1 cellular context compared by ENCODE assay signal in the genomic region with DNA sequence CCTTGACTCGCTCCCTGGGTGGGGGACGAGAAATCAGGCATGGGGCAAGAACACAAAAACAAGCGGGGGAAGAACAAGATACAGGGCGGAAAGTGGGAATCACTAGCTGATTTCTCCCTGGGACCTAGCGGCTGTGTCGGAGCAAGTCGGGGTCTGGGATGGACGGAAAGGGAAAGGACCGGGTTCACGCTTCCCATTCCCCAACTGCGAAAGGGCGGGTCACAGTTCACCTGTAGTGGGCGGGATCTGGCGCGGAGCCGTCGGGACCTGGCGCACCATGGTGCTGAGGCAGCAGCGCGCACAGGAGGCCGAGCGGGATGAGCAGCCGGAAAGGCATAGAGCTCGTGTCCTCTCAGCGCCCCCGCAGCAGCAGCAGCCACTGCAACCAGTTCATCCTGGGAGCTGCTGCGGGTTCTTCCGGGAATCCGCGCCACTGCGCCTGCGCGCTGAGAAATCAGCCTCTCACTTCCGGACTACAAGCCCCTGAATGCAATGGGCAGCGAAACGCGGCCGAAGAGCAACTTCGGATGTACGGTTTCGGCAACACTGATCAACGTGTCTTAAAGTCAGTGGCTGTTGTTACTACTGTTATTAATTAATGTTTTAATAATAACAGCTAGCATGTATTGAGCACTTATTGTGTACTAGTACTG.
TF ChIP-seq lines count a peak whose summit lies in the region.

A gene with protein sequence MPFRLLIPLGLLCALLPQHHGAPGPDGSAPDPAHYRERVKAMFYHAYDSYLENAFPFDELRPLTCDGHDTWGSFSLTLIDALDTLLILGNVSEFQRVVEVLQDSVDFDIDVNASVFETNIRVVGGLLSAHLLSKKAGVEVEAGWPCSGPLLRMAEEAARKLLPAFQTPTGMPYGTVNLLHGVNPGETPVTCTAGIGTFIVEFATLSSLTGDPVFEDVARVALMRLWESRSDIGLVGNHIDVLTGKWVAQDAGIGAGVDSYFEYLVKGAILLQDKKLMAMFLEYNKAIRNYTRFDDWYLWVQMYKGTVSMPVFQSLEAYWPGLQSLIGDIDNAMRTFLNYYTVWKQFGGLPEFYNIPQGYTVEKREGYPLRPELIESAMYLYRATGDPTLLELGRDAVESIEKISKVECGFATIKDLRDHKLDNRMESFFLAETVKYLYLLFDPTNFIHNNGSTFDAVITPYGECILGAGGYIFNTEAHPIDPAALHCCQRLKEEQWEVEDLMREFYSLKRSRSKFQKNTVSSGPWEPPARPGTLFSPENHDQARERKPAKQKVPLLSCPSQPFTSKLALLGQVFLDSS (minus strand): TSS at position 415 of the 653 bp plus-strand sequence. CDS start 78 bp downstream, at position 337.

TF ChIP-seq in K562, 482 proteins besides CTCF, POLR2A, EP300 and RAD21 (continued from another document and continues in another):
- TF ChIP-seq, protein P1, sequence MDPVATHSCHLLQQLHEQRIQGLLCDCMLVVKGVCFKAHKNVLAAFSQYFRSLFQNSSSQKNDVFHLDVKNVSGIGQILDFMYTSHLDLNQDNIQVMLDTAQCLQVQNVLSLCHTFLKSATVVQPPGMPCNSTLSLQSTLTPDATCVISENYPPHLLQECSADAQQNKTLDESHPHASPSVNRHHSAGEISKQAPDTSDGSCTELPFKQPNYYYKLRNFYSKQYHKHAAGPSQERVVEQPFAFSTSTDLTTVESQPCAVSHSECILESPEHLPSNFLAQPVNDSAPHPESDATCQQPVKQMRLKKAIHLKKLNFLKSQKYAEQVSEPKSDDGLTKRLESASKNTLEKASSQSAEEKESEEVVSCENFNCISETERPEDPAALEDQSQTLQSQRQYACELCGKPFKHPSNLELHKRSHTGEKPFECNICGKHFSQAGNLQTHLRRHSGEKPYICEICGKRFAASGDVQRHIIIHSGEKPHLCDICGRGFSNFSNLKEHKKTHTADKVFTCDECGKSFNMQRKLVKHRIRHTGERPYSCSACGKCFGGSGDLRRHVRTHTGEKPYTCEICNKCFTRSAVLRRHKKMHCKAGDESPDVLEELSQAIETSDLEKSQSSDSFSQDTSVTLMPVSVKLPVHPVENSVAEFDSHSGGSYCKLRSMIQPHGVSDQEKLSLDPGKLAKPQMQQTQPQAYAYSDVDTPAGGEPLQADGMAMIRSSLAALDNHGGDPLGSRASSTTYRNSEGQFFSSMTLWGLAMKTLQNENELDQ (CRISPR knock-in tag; IDR thresholded peaks at IDR 0.05; ENCODE audit: borderline replicate concordance), result no peak
- TF ChIP-seq CTBP1 (IDR thresholded peaks at IDR 0.05; ENCODE audit: borderline replicate concordance) (peak; percentile 96), ZFX (CRISPR knock-in tag; IDR thresholded peaks at IDR 0.05) (no peak), GABPB1 (CRISPR knock-in tag; IDR thresholded peaks at IDR 0.05) (peak; percentile 79), DDX20 (tag; IDR thresholded peaks at IDR 0.05; ENCODE audit: low read depth) (no peak), ZKSCAN8 (CRISPR knock-in tag; IDR thresholded peaks at IDR 0.05) (no peak), NCOA6 (IDR thresholded peaks at IDR 0.05) (no peak), PHTF2 (CRISPR knock-in tag; IDR thresholded peaks at IDR 0.05) (no peak), RNF2 (IDR thresholded peaks at IDR 0.05) (peak; percentile 36; the same call in 1 of the 2 replicates), SP1 (CRISPR knock-in tag; IDR thresholded peaks at IDR 0.05) (0 out of 2 replicates have a peak, but pooled peaks have one; percentile 53), ZNF507 (tag; conservative IDR thresholded peaks at IDR 0.05) (no peak), SRF (CRISPR knock-in tag; IDR thresholded peaks at IDR 0.05) (peak in 1 of 2 experiments; percentile 16; a peak in 1 of 4 replicates), TARDBP (IDR thresholded peaks at IDR 0.05) (no peak), DNMT1 (IDR thresholded peaks at IDR 0.05) (no peak)
- TF ChIP-seq, protein P2, sequence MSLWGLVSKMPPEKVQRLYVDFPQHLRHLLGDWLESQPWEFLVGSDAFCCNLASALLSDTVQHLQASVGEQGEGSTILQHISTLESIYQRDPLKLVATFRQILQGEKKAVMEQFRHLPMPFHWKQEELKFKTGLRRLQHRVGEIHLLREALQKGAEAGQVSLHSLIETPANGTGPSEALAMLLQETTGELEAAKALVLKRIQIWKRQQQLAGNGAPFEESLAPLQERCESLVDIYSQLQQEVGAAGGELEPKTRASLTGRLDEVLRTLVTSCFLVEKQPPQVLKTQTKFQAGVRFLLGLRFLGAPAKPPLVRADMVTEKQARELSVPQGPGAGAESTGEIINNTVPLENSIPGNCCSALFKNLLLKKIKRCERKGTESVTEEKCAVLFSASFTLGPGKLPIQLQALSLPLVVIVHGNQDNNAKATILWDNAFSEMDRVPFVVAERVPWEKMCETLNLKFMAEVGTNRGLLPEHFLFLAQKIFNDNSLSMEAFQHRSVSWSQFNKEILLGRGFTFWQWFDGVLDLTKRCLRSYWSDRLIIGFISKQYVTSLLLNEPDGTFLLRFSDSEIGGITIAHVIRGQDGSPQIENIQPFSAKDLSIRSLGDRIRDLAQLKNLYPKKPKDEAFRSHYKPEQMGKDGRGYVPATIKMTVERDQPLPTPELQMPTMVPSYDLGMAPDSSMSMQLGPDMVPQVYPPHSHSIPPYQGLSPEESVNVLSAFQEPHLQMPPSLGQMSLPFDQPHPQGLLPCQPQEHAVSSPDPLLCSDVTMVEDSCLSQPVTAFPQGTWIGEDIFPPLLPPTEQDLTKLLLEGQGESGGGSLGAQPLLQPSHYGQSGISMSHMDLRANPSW (CRISPR knock-in tag; IDR thresholded peaks at IDR 0.05), result no peak
- TF ChIP-seq, protein P3, sequence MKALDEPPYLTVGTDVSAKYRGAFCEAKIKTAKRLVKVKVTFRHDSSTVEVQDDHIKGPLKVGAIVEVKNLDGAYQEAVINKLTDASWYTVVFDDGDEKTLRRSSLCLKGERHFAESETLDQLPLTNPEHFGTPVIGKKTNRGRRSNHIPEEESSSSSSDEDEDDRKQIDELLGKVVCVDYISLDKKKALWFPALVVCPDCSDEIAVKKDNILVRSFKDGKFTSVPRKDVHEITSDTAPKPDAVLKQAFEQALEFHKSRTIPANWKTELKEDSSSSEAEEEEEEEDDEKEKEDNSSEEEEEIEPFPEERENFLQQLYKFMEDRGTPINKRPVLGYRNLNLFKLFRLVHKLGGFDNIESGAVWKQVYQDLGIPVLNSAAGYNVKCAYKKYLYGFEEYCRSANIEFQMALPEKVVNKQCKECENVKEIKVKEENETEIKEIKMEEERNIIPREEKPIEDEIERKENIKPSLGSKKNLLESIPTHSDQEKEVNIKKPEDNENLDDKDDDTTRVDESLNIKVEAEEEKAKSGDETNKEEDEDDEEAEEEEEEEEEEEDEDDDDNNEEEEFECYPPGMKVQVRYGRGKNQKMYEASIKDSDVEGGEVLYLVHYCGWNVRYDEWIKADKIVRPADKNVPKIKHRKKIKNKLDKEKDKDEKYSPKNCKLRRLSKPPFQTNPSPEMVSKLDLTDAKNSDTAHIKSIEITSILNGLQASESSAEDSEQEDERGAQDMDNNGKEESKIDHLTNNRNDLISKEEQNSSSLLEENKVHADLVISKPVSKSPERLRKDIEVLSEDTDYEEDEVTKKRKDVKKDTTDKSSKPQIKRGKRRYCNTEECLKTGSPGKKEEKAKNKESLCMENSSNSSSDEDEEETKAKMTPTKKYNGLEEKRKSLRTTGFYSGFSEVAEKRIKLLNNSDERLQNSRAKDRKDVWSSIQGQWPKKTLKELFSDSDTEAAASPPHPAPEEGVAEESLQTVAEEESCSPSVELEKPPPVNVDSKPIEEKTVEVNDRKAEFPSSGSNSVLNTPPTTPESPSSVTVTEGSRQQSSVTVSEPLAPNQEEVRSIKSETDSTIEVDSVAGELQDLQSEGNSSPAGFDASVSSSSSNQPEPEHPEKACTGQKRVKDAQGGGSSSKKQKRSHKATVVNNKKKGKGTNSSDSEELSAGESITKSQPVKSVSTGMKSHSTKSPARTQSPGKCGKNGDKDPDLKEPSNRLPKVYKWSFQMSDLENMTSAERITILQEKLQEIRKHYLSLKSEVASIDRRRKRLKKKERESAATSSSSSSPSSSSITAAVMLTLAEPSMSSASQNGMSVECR (CRISPR knock-in tag; IDR thresholded peaks at IDR 0.05), result peak; percentile 39; the same call in 1 of the 2 replicates
- TF ChIP-seq, protein P4, sequence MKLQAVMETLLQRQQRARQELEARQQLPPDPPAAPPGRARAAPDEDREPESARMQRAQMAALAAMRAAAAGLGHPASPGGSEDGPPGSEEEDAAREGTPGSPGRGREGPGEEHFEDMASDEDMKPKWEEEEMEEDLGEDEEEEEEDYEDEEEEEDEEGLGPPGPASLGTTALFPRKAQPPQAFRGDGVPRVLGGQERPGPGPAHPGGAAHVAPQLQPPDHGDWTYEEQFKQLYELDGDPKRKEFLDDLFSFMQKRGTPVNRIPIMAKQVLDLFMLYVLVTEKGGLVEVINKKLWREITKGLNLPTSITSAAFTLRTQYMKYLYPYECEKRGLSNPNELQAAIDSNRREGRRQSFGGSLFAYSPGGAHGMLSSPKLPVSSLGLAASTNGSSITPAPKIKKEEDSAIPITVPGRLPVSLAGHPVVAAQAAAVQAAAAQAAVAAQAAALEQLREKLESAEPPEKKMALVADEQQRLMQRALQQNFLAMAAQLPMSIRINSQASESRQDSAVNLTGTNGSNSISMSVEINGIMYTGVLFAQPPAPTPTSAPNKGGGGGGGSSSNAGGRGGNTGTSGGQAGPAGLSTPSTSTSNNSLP (IDR thresholded peaks at IDR 0.05; ENCODE audit: borderline replicate concordance, low read depth, low read length), result no peak
- TF ChIP-seq, protein P5, sequence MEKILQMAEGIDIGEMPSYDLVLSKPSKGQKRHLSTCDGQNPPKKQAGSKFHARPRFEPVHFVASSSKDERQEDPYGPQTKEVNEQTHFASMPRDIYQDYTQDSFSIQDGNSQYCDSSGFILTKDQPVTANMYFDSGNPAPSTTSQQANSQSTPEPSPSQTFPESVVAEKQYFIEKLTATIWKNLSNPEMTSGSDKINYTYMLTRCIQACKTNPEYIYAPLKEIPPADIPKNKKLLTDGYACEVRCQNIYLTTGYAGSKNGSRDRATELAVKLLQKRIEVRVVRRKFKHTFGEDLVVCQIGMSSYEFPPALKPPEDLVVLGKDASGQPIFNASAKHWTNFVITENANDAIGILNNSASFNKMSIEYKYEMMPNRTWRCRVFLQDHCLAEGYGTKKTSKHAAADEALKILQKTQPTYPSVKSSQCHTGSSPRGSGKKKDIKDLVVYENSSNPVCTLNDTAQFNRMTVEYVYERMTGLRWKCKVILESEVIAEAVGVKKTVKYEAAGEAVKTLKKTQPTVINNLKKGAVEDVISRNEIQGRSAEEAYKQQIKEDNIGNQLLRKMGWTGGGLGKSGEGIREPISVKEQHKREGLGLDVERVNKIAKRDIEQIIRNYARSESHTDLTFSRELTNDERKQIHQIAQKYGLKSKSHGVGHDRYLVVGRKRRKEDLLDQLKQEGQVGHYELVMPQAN (IDR thresholded peaks at IDR 0.05; ENCODE audit: borderline replicate concordance), result 0 out of 2 replicates have a peak, but pooled peaks have one; percentile 53
- TF ChIP-seq, protein P6, sequence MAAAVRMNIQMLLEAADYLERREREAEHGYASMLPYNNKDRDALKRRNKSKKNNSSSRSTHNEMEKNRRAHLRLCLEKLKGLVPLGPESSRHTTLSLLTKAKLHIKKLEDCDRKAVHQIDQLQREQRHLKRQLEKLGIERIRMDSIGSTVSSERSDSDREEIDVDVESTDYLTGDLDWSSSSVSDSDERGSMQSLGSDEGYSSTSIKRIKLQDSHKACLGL (CRISPR knock-in tag; IDR thresholded peaks at IDR 0.05; ENCODE audit: borderline replicate concordance, poor library complexity, severe bottlenecking), result no peak
- TF ChIP-seq, protein P7, sequence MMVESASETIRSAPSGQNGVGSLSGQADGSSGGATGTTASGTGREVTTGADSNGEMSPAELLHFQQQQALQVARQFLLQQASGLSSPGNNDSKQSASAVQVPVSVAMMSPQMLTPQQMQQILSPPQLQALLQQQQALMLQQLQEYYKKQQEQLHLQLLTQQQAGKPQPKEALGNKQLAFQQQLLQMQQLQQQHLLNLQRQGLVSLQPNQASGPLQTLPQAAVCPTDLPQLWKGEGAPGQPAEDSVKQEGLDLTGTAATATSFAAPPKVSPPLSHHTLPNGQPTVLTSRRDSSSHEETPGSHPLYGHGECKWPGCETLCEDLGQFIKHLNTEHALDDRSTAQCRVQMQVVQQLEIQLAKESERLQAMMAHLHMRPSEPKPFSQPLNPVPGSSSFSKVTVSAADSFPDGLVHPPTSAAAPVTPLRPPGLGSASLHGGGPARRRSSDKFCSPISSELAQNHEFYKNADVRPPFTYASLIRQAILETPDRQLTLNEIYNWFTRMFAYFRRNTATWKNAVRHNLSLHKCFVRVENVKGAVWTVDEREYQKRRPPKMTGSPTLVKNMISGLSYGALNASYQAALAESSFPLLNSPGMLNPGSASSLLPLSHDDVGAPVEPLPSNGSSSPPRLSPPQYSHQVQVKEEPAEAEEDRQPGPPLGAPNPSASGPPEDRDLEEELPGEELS (CRISPR knock-in tag; IDR thresholded peaks at IDR 0.05; ENCODE audit: borderline replicate concordance), result no peak
- TF ChIP-seq, protein P8, sequence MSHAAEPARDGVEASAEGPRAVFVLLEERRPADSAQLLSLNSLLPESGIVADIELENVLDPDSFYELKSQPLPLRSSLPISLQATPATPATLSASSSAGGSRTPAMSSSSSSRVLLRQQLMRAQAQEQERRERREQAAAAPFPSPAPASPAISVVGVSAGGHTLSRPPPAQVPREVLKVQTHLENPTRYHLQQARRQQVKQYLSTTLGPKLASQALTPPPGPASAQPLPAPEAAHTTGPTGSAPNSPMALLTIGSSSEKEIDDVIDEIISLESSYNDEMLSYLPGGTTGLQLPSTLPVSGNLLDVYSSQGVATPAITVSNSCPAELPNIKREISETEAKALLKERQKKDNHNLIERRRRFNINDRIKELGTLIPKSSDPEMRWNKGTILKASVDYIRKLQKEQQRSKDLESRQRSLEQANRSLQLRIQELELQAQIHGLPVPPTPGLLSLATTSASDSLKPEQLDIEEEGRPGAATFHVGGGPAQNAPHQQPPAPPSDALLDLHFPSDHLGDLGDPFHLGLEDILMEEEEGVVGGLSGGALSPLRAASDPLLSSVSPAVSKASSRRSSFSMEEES (CRISPR knock-in tag; IDR thresholded peaks at IDR 0.05), result no peak
- TF ChIP-seq, protein P9, sequence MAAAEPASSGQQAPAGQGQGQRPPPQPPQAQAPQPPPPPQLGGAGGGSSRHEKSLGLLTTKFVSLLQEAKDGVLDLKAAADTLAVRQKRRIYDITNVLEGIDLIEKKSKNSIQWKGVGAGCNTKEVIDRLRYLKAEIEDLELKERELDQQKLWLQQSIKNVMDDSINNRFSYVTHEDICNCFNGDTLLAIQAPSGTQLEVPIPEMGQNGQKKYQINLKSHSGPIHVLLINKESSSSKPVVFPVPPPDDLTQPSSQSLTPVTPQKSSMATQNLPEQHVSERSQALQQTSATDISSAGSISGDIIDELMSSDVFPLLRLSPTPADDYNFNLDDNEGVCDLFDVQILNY (CRISPR knock-in tag; IDR thresholded peaks at IDR 0.05), result no peak
